Comparison of ENCODE assay signal across 23 cellular contexts in the genomic region with DNA sequence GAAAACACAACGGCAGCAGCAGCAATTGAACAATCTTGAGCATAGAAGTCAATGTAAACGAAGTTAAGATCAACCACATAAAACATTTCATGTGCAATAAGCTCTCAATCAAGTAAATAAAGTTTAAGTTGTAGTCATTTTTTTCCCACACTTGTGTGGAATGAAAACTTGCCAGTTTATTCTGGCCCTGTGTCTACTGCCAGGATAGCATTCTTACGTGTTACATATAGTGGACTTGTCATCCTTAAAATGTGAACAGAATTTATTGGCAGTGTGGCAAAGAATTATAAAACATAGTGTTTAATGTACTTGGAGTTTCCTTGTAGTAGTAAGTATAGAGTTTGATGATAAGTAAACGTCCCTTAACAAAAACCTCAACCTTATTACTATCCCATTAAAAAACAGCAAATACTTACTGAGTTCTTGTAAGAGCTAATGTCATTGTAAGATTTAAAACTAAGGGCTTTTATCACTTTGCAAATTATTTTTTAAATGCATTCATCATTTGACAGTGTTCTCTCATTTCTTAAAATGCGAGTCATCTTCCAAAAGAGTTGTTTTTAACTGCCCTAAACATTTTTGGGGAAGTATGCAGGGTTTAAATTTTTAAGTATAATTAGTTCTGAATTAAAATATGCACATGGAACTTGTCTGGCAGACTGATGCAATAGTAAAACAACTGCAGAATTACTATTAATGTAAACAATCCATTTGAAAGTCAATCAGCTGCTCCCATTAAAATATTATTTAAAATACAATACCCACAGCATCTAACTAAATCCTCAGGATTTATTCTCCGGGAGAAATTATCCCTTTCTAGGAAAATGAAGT. TPM values are rescaled to one million over a fixed set of nuclear protein-coding genes. Genes with fewer than 3 reads are reported as not detected.
A peak's percentile ranks its signal among the peaks of the same experiment; 100 is the strongest.
DNase-seq lines count a peak whose midpoint lies in the region; ATAC-seq, FAIRE-seq and TF ChIP-seq lines count a peak whose summit lies in the region.
"Had no signal": no experiment of that assay in that cellular context is flagged by ENCODE, and none has a peak within 500 bp of the region (broad histone marks: within the 10 kb centered on the region; RNA-seq: fewer than 3 reads in every experiment).

No MANE protein-coding gene starts in this region.

- WGBS in hepatocyte (ENCODE audit: low lambda C conversion rate, missing lambda C conversion rate) = 81% methylated on average over 6 of the region's 6 CpGs
- WGBS in testis, 2 donors = 83 to 85% methylated on average over 6 of the region's 6 CpGs

- H3K9me3 ChIP-seq in SK-N-MC (ENCODE audit: low read depth, low read length) (no peaks in the 10 kb centered on the region), hepatocyte (ENCODE audit: low read depth) (no peaks in the 10 kb centered on the region), testis (no peaks in the 10 kb centered on the region)
- H3K9me3 ChIP-seq: body of pancreas, neutrophil, SJSA1, tibial nerve had no signal

- DNase-seq in activated CD8-positive, alpha-beta T cell treated with anti-CD3 and anti-CD28 coated beads for 36 hours = no peak
- no peak for DNase-seq in activated CD8-positive, alpha-beta T cell treated with anti-CD3 and anti-CD28 coated beads, Interleukin-2, amount 10 ng/mL, durations not matched to agents 7 days and 5 days
- DNase-seq in SK-N-MC (ENCODE audit: low read depth, low spot score) = no peak
- DNase-seq in hepatocyte (ENCODE audit: low spot score) = no peak
- no peak for DNase-seq in testis
- no peak for DNase-seq in stimulated activated effector memory CD8-positive, alpha-beta T cell treated with anti-CD3 and anti-CD28 coated beads, Interleukin-12 subunit alpha, Interleukin-12 subunit beta, amount 100 ng/mL, for 72 hours (ENCODE audit: low spot score in 2 of 2)
- DNase-seq: ACHN; activated CD4-positive, alpha-beta T cell treated with anti-CD3 and anti-CD28 coated beads for 4 hours; activated naive CD4-positive, alpha-beta T cell treated with anti-CD3 and anti-CD28 coated beads, Interleukin-2, amount 10 ng/mL, durations not matched to agents 7 days and 5 days; body of pancreas; CD8-positive, alpha-beta T cell; erythroblast; Kasumi-1; midbrain; NCI-H1105 treated with DMSO at 0.1 percent for 48 hours; NCI-H524 treated with DMSO at 0.1 percent for 48 hours; OCI-M1 had no signal

- FAIRE-seq in G401.6 (lab: Jason Lieb, UNC) = peak; percentile 37

- H3K27ac ChIP-seq in SK-N-MC (peak overlapping the region; percentile 88), hepatocyte (peak overlapping the region; percentile 13), testis (no peak overlapping the region)
- H3K27ac ChIP-seq: neutrophil, SJSA1, tibial nerve had no signal

- H3K4me3 Mint-ChIP-seq in activated CD8-positive, alpha-beta T cell treated with anti-CD3 and anti-CD28 coated beads for 36 hours = no peak overlapping the region
- H3K4me3 Mint-ChIP-seq in activated CD8-positive, alpha-beta T cell treated with anti-CD3 and anti-CD28 coated beads, Interleukin-2, amount 10 ng/mL, durations not matched to agents 7 days and 5 days = no peak overlapping the region
- no peak overlapping the region for H3K4me3 Mint-ChIP-seq in stimulated activated effector memory CD8-positive, alpha-beta T cell treated with anti-CD3 and anti-CD28 coated beads, Interleukin-12 subunit alpha, Interleukin-12 subunit beta, amount 100 ng/mL, for 72 hours
- H3K4me3 Mint-ChIP-seq: activated naive CD4-positive, alpha-beta T cell treated with anti-CD3 and anti-CD28 coated beads, Interleukin-2, amount 10 ng/mL, durations not matched to agents 7 days and 5 days; CD8-positive, alpha-beta T cell; dendritic cell treated with granulocyte-macrophage colony-stimulating factor and Interleukin-4, amounts not matched to agents 40 ng/mL and 50 ng/mL, for 4 days had no signal

- H3K9ac ChIP-seq in SK-N-MC (ENCODE audit: insufficient read length) = no peak overlapping the region

- H3K27me3 ChIP-seq in hepatocyte = no peaks in the 10 kb centered on the region
- no peaks in the 10 kb centered on the region for H3K27me3 ChIP-seq in testis
- H3K27me3 ChIP-seq: body of pancreas, neutrophil, SJSA1, tibial nerve had no signal

- peaks cover 14% of the 10 kb centered on the region for H3K4me1 ChIP-seq in hepatocyte (ENCODE audit: insufficient read depth)
- H3K4me1 ChIP-seq in testis = no peaks in the 10 kb centered on the region
- H3K4me1 ChIP-seq: SJSA1 had no signal

- peaks cover 76% of the 10 kb centered on the region for H3K4me1 Mint-ChIP-seq in activated CD8-positive, alpha-beta T cell treated with anti-CD3 and anti-CD28 coated beads for 36 hours (ENCODE audit: low read depth)
- H3K4me1 Mint-ChIP-seq in activated CD8-positive, alpha-beta T cell treated with anti-CD3 and anti-CD28 coated beads, Interleukin-2, amount 10 ng/mL, durations not matched to agents 7 days and 5 days (ENCODE audit: low read depth) = peaks cover 70% of the 10 kb centered on the region
- peaks cover 56% of the 10 kb centered on the region for H3K4me1 Mint-ChIP-seq in stimulated activated effector memory CD8-positive, alpha-beta T cell treated with anti-CD3 and anti-CD28 coated beads, Interleukin-12 subunit alpha, Interleukin-12 subunit beta, amount 100 ng/mL, for 72 hours

- peaks cover 74% of the 10 kb centered on the region for H3K79me2 ChIP-seq in hepatocyte

- intact Hi-C loops in activated CD8-positive, alpha-beta T cell treated with anti-CD3 and anti-CD28 coated beads for 36 hours (cut with micrococcal nuclease) = no loop called here
- intact Hi-C loops in testis (cut with DNase I; ENCODE audit: low total_unique reads) = no loop called here

- no peak overlapping the region for H2AFZ ChIP-seq in hepatocyte

- peak overlapping the region; percentile 63 for H3K27ac Mint-ChIP-seq in activated CD8-positive, alpha-beta T cell treated with anti-CD3 and anti-CD28 coated beads for 36 hours
- H3K27ac Mint-ChIP-seq in activated CD8-positive, alpha-beta T cell treated with anti-CD3 and anti-CD28 coated beads, Interleukin-2, amount 10 ng/mL, durations not matched to agents 7 days and 5 days = no peak overlapping the region
- H3K27ac Mint-ChIP-seq in stimulated activated effector memory CD8-positive, alpha-beta T cell treated with anti-CD3 and anti-CD28 coated beads, Interleukin-12 subunit alpha, Interleukin-12 subunit beta, amount 100 ng/mL, for 72 hours = no peak overlapping the region
- H3K27ac Mint-ChIP-seq: dendritic cell treated with granulocyte-macrophage colony-stimulating factor and Interleukin-4, amounts not matched to agents 40 ng/mL and 50 ng/mL, for 4 days had no signal

- CTCF ChIA-PET in activated CD8-positive, alpha-beta T cell treated with anti-CD3 and anti-CD28 coated beads for 36 hours (lab: Charles Lee) = interaction anchor here (1.1 to 1.2 kb wide), 2 partner anchors 13 to 19 kb away, joined by 3 to 5 read pairs; no protein-coding TSS in a partner anchor
- CTCF ChIA-PET in activated CD8-positive, alpha-beta T cell treated with anti-CD3 and anti-CD28 coated beads, Interleukin-2, amount 10 ng/mL, durations not matched to agents 7 days and 5 days (lab: Charles Lee) = interaction anchor here (0.7 to 2.0 kb wide), 4 partner anchors 12 to 199 kb away, joined by 4 to 9 read pairs (median 5); a partner anchor contains a TSS

- no peak overlapping the region for H3K4me3 ChIP-seq in SK-N-MC
- H3K4me3 ChIP-seq in hepatocyte = no peak overlapping the region
- H3K4me3 ChIP-seq in testis = no peak overlapping the region
- H3K4me3 ChIP-seq: body of pancreas, SJSA1, tibial nerve had no signal

- peaks cover 95% of the 10 kb centered on the region for H3K36me3 ChIP-seq in SK-N-MC (ENCODE audit: insufficient read depth, low read length)
- no peaks in the 10 kb centered on the region for H3K36me3 ChIP-seq in hepatocyte (replicated peaks; ENCODE audit: insufficient read depth, low read depth)
- no peaks in the 10 kb centered on the region for H3K36me3 ChIP-seq in testis (ENCODE audit: low read depth, missing control alignments)

- H3K27me3 Mint-ChIP-seq in activated CD8-positive, alpha-beta T cell treated with anti-CD3 and anti-CD28 coated beads for 36 hours = no peaks in the 10 kb centered on the region
- no peaks in the 10 kb centered on the region for H3K27me3 Mint-ChIP-seq in activated CD8-positive, alpha-beta T cell treated with anti-CD3 and anti-CD28 coated beads, Interleukin-2, amount 10 ng/mL, durations not matched to agents 7 days and 5 days (ENCODE audit: low read depth)
- H3K27me3 Mint-ChIP-seq: activated naive CD4-positive, alpha-beta T cell treated with anti-CD3 and anti-CD28 coated beads, Interleukin-2, amount 10 ng/mL, durations not matched to agents 7 days and 5 days; dendritic cell treated with granulocyte-macrophage colony-stimulating factor and Interleukin-4, amounts not matched to agents 40 ng/mL and 50 ng/mL, for 4 days had no signal

- POLR2A ChIA-PET in activated CD8-positive, alpha-beta T cell treated with anti-CD3 and anti-CD28 coated beads for 36 hours (lab: Charles Lee) = interaction anchor here (3.1 to 16.7 kb wide), 2 partner anchors 9 to 12 kb away, joined by 24 to 554 read pairs; a partner anchor contains a TSS
- POLR2A ChIA-PET in activated CD8-positive, alpha-beta T cell treated with anti-CD3 and anti-CD28 coated beads, Interleukin-2, amount 10 ng/mL, durations not matched to agents 7 days and 5 days (lab: Charles Lee) = interaction anchor here (1.2 to 12.0 kb wide), 4 partner anchors 7 to 19 kb away, joined by 3 to 163 read pairs (median 14); no protein-coding TSS in a partner anchor

- peaks cover 3% of the 10 kb centered on the region for H4K20me1 ChIP-seq in hepatocyte (ENCODE audit: insufficient read depth, poor library complexity, severe bottlenecking)

- H3K36me3 Mint-ChIP-seq in activated CD8-positive, alpha-beta T cell treated with anti-CD3 and anti-CD28 coated beads for 36 hours (ENCODE audit: low read depth) = peaks cover 83% of the 10 kb centered on the region
- peaks cover 81% of the 10 kb centered on the region for H3K36me3 Mint-ChIP-seq in activated CD8-positive, alpha-beta T cell treated with anti-CD3 and anti-CD28 coated beads, Interleukin-2, amount 10 ng/mL, durations not matched to agents 7 days and 5 days (ENCODE audit: low read depth)
- H3K36me3 Mint-ChIP-seq in stimulated activated effector memory CD8-positive, alpha-beta T cell treated with anti-CD3 and anti-CD28 coated beads, Interleukin-12 subunit alpha, Interleukin-12 subunit beta, amount 100 ng/mL, for 72 hours = peaks cover 99% of the 10 kb centered on the region

- TF ChIP-seq CTCF in activated CD8-positive, alpha-beta T cell treated with anti-CD3 and anti-CD28 coated beads for 36 hours (IDR thresholded peaks at IDR 0.05) = no peak
- TF ChIP-seq CTCF in hepatocyte (IDR thresholded peaks at IDR 0.05; ENCODE audit: poor library complexity) = no peak
- TF ChIP-seq CTCF in testis (IDR thresholded peaks at IDR 0.05) = no peak

- ATAC-seq in activated CD8-positive, alpha-beta T cell treated with anti-CD3 and anti-CD28 coated beads for 36 hours = no peak
- ATAC-seq in activated CD8-positive, alpha-beta T cell treated with anti-CD3 and anti-CD28 coated beads, Interleukin-2, amount 10 ng/mL, durations not matched to agents 7 days and 5 days = no peak
- ATAC-seq in activated CD4-positive, CD25-positive, alpha-beta regulatory T cell treated with anti-CD3 and anti-CD28 coated beads, Interleukin-2, amount 50 U/mL, for 24 hours = no peak
- ATAC-seq in stimulated activated effector memory CD8-positive, alpha-beta T cell treated with anti-CD3 and anti-CD28 coated beads, Interleukin-12 subunit alpha, Interleukin-12 subunit beta, amount 100 ng/mL, for 72 hours = no peak
- ATAC-seq: body of pancreas; CD8-positive, alpha-beta T cell had no signal

- H3K9me2 ChIP-seq in hepatocyte (replicated peaks; ENCODE audit: insufficient read depth) = no peaks in the 10 kb centered on the region

- no peak for TF ChIP-seq POLR2A in testis (IDR thresholded peaks at IDR 0.05)

- no peaks in the 10 kb centered on the region for H3K9me3 Mint-ChIP-seq in activated CD8-positive, alpha-beta T cell treated with anti-CD3 and anti-CD28 coated beads for 36 hours
- no peaks in the 10 kb centered on the region for H3K9me3 Mint-ChIP-seq in activated CD8-positive, alpha-beta T cell treated with anti-CD3 and anti-CD28 coated beads, Interleukin-2, amount 10 ng/mL, durations not matched to agents 7 days and 5 days (ENCODE audit: insufficient read depth)
- H3K9me3 Mint-ChIP-seq in stimulated activated effector memory CD8-positive, alpha-beta T cell treated with anti-CD3 and anti-CD28 coated beads, Interleukin-12 subunit alpha, Interleukin-12 subunit beta, amount 100 ng/mL, for 72 hours = no peaks in the 10 kb centered on the region
- H3K9me3 Mint-ChIP-seq: activated naive CD4-positive, alpha-beta T cell treated with anti-CD3 and anti-CD28 coated beads, Interleukin-2, amount 10 ng/mL, durations not matched to agents 7 days and 5 days; CD8-positive, alpha-beta T cell; dendritic cell treated with granulocyte-macrophage colony-stimulating factor and Interleukin-4, amounts not matched to agents 40 ng/mL and 50 ng/mL, for 4 days had no signal

- no peak overlapping the region for H3K4me2 ChIP-seq in hepatocyte

RNA-seq across cellular contexts. Expression of a gene that starts 7.9 kb away (rescaled TPM):
- total RNA-seq in activated CD8-positive, alpha-beta T cell treated with anti-CD3 and anti-CD28 coated beads for 36 hours = 10 to 100 TPM; 33.1 to 34.7 TPM
- 10 to 100 TPM; 31.3 to 33.6 TPM for total RNA-seq in activated CD8-positive, alpha-beta T cell treated with anti-CD3 and anti-CD28 coated beads, Interleukin-2, amount 10 ng/mL, durations not matched to agents 7 days and 5 days
- 24.3 and 32.0 TPM in 2 replicates for total RNA-seq in hepatocyte
- polyA plus RNA-seq in hepatocyte = 56.5 and 61.9 TPM in 2 replicates
- total RNA-seq in testis = 10 to 100 TPM; 41.6 to 60.6 TPM
- polyA plus RNA-seq in testis (ENCODE audit: insufficient read depth, low read depth, low replicate concordance) = 52.3 TPM

RNA-seq across cellular contexts. Expression of a gene that starts 21.0 kb away (rescaled TPM):
- 100 to 1,000 TPM; 469 to 474 TPM for total RNA-seq in activated CD8-positive, alpha-beta T cell treated with anti-CD3 and anti-CD28 coated beads for 36 hours
- total RNA-seq in activated CD8-positive, alpha-beta T cell treated with anti-CD3 and anti-CD28 coated beads, Interleukin-2, amount 10 ng/mL, durations not matched to agents 7 days and 5 days = 100 to 1,000 TPM; 432 to 435 TPM
- total RNA-seq in hepatocyte (316 and 321 TPM in 2 replicates), testis (100 to 1,000 TPM; 378 to 467 TPM)
- polyA plus RNA-seq in hepatocyte (293 and 298 TPM in 2 replicates), testis (ENCODE audit: insufficient read depth, low read depth, low replicate concordance) (303 TPM)

Comparison
In these comparisons a context has a peak if more than half of its experiments do, and no peak if none do; other contexts are left out.
1. H3K27ac ChIP-seq: peak in SK-N-MC (single experiment) and hepatocyte (single experiment); none in testis (0 of 2).